13 cellular contexts compared by ENCODE assay signal in the genomic region with DNA sequence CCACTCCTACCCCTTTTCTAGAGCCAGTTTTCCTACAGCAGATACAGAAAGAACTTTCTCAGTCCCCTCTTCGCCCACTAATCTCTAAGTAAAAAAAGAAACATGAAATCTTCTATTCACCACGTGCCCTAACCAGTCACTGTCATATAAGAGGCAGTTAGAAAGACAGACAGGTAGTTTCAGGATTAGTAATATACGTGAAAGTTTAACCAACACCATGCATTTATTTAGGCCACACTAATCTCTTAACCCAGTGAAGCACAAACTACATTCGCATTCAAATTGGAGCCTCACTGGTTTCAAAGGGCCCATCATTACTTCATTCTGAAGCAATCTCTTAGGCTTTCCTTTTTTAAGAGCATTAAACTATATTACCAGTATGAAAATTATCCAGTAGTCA. TPM values are rescaled to one million over a fixed set of nuclear protein-coding genes. Genes with fewer than 3 reads are reported as not detected.
A peak's percentile ranks its signal among the peaks of the same experiment; 100 is the strongest.
DNase-seq lines count a peak whose midpoint lies in the region; ATAC-seq and TF ChIP-seq lines count a peak whose summit lies in the region.
"Had no signal": no experiment of that assay in that cellular context is flagged by ENCODE, and none has a peak within 500 bp of the region (broad histone marks: within the 10 kb centered on the region; RNA-seq: fewer than 3 reads in every experiment).

No MANE protein-coding gene starts in this region.

- no peaks in the 10 kb centered on the region for H4K20me1 ChIP-seq in hepatocyte (ENCODE audit: insufficient read depth, poor library complexity, severe bottlenecking)

- peaks cover 49% of the 10 kb centered on the region for H3K79me2 ChIP-seq in hepatocyte

- H3K27me3 ChIP-seq in hepatocyte = no peaks in the 10 kb centered on the region
- H3K27me3 ChIP-seq: MG63 had no signal

- H3K9me3 ChIP-seq in hepatocyte (ENCODE audit: low read depth) = no peaks in the 10 kb centered on the region
- H3K9me3 ChIP-seq: MG63 had no signal

- CTCF ChIA-PET in activated CD8-positive, alpha-beta memory T cell treated with anti-CD3 and anti-CD28 coated beads, Interleukin-2, amount 10 ng/mL, durations not matched to agents 7 days and 5 days (lab: Charles Lee) = interaction anchor here (1.8 kb wide), 1 partner anchor 10 kb away, joined by 5 read pairs; the partner anchor contains the start of genes GPATCH2 and SPATA17

- H3K27ac Mint-ChIP-seq in activated CD8-positive, alpha-beta memory T cell treated with anti-CD3 and anti-CD28 coated beads, Interleukin-2, amount 10 ng/mL, durations not matched to agents 7 days and 5 days = no peak overlapping the region

- no peaks in the 10 kb centered on the region for H3K9me3 Mint-ChIP-seq in activated CD8-positive, alpha-beta memory T cell treated with anti-CD3 and anti-CD28 coated beads, Interleukin-2, amount 10 ng/mL, durations not matched to agents 7 days and 5 days (ENCODE audit: low read depth)

- TF ChIP-seq CTCF in hepatocyte (IDR thresholded peaks at IDR 0.05; ENCODE audit: poor library complexity) = no peak

- WGBS in hepatocyte (ENCODE audit: low lambda C conversion rate, missing lambda C conversion rate) = 95% methylated on average over 4 of the region's 4 CpGs

- peaks cover 23% of the 10 kb centered on the region for H3K36me3 Mint-ChIP-seq in activated CD8-positive, alpha-beta memory T cell treated with anti-CD3 and anti-CD28 coated beads, Interleukin-2, amount 10 ng/mL, durations not matched to agents 7 days and 5 days

- no peaks in the 10 kb centered on the region for H3K9me2 ChIP-seq in hepatocyte (replicated peaks; ENCODE audit: insufficient read depth)

- DNase-seq in activated CD8-positive, alpha-beta memory T cell treated with anti-CD3 and anti-CD28 coated beads, Interleukin-2, amount 10 ng/mL, durations not matched to agents 7 days and 5 days = no peak
- DNase-seq in activated CD8-positive, alpha-beta memory T cell treated with anti-CD3 and anti-CD28 coated beads for 24 hours = no peak
- DNase-seq in putamen (ENCODE audit: low spot score) (peak; percentile 7), DMS 273 (lab: John Stamatoyannopoulos, UW; ENCODE audit: unreplicated experiment) (no peak), hepatocyte (ENCODE audit: low spot score) (no peak)
- no peak for DNase-seq in stimulated activated CD4-positive, alpha-beta T cell treated with anti-CD3 and anti-CD28 coated beads, Interleukin-1b, Interleukin-23, amount 100 ng/mL, for 48 hours
- DNase-seq: anterior cingulate cortex, erythroblast, MG63, right cardiac atrium had no signal

- H3K36me3 ChIP-seq in hepatocyte (replicated peaks; ENCODE audit: insufficient read depth, low read depth) = no peaks in the 10 kb centered on the region

- H2AFZ ChIP-seq in hepatocyte = no peak overlapping the region

- no peak overlapping the region for H3K4me2 ChIP-seq in hepatocyte

- no peaks in the 10 kb centered on the region for H3K27me3 Mint-ChIP-seq in activated CD8-positive, alpha-beta memory T cell treated with anti-CD3 and anti-CD28 coated beads, Interleukin-2, amount 10 ng/mL, durations not matched to agents 7 days and 5 days

- H3K4me1 ChIP-seq in hepatocyte (ENCODE audit: insufficient read depth) = no peaks in the 10 kb centered on the region

- no peak overlapping the region for H3K27ac ChIP-seq in hepatocyte
- H3K27ac ChIP-seq: VCaP had no signal

- H3K4me3 Mint-ChIP-seq in activated CD8-positive, alpha-beta memory T cell treated with anti-CD3 and anti-CD28 coated beads, Interleukin-2, amount 10 ng/mL, durations not matched to agents 7 days and 5 days = no peak overlapping the region

- peak; percentile 99 for ATAC-seq in activated CD8-positive, alpha-beta memory T cell treated with anti-CD3 and anti-CD28 coated beads, Interleukin-2, amount 10 ng/mL, durations not matched to agents 7 days and 5 days
- peak; percentile 98 for ATAC-seq in GM21619 (IDR thresholded peaks at IDR 0.05; ENCODE audit: unreplicated experiment)
- peak; percentile 100 for ATAC-seq in HG03196 (IDR thresholded peaks at IDR 0.05; ENCODE audit: unreplicated experiment)
- ATAC-seq: right cardiac atrium had no signal

- peaks cover 20% of the 10 kb centered on the region for H3K4me1 Mint-ChIP-seq in activated CD8-positive, alpha-beta memory T cell treated with anti-CD3 and anti-CD28 coated beads, Interleukin-2, amount 10 ng/mL, durations not matched to agents 7 days and 5 days

- H3K4me3 ChIP-seq in hepatocyte = no peak overlapping the region
- H3K4me3 ChIP-seq: MG63 had no signal

RNA-seq across cellular contexts. Expression of gene GPATCH2, which starts 10.1 kb away (rescaled TPM):
- total RNA-seq in activated CD8-positive, alpha-beta memory T cell treated with anti-CD3 and anti-CD28 coated beads, Interleukin-2, amount 10 ng/mL, durations not matched to agents 7 days and 5 days = 1 to 10 TPM; 8.6 to 10.0 TPM
- 21.7 and 22.5 TPM in 2 replicates for total RNA-seq in hepatocyte
- polyA plus RNA-seq in hepatocyte = 7.8 and 12.2 TPM in 2 replicates

RNA-seq across cellular contexts. Expression of gene SPATA17, which starts 10.3 kb away (rescaled TPM):
- not detected for total RNA-seq in activated CD8-positive, alpha-beta memory T cell treated with anti-CD3 and anti-CD28 coated beads, Interleukin-2, amount 10 ng/mL, durations not matched to agents 7 days and 5 days
- total RNA-seq in hepatocyte = 0.32 and 1.00 TPM in 2 replicates
- 1.5 and 2.9 TPM in 2 replicates for polyA plus RNA-seq in hepatocyte
